3 cellular contexts compared by ENCODE assay signal in genomic region chr7:99580778-99581332, GRCh38.
TF ChIP-seq lines count a peak whose summit lies in the region.

No MANE protein-coding gene starts in this region.

TF ChIP-seq in A549, 52 proteins besides CTCF, POLR2A, EP300 and RAD21:
- TF ChIP-seq ZC3H11A (IDR thresholded peaks at IDR 0.05): peak; percentile 85

TF ChIP-seq in HEK293, 187 proteins besides CTCF, POLR2A, EP300 and RAD21 (continues in another document):
- TF ChIP-seq ZBTB11 (tag by site-specific recombination; conservative IDR thresholded peaks at IDR 0.05; ENCODE audit: low read depth) (peak; percentile 78), ZNF518A (tag by site-specific recombination; conservative IDR thresholded peaks at IDR 0.05; ENCODE audit: low read depth) (peak; percentile 94), ZNF555 (tag by site-specific recombination; conservative IDR thresholded peaks at IDR 0.05) (peak; percentile 81), ZNF654 (tag by site-specific recombination; IDR thresholded peaks at IDR 0.05; ENCODE audit: low read depth) (peak; percentile 56), ZNF202 (tag by site-specific recombination; IDR thresholded peaks at IDR 0.05; ENCODE audit: borderline replicate concordance) (peak; percentile 70; the same call in 1 of the 2 replicates), ZNF529 (tag by site-specific recombination; IDR thresholded peaks at IDR 0.05; ENCODE audit: insufficient replicate concordance) (peak; percentile 64), ZFP3 (tag by site-specific recombination; IDR thresholded peaks at IDR 0.05; ENCODE audit: low read depth) (peak; percentile 36; the same call in 1 of the 2 replicates), ZNF366 (tag by site-specific recombination; conservative IDR thresholded peaks at IDR 0.05) (peak; percentile 92), ZXDB (tag by site-specific recombination; IDR thresholded peaks at IDR 0.05) (peak; percentile 63), ZNF791 (tag by site-specific recombination; IDR thresholded peaks at IDR 0.05) (peak; percentile 66; the same call in 1 of the 2 replicates), ZNF664 (tag by site-specific recombination; IDR thresholded peaks at IDR 0.05) (peak; percentile 71), AEBP2 (tag by site-specific recombination; IDR thresholded peaks at IDR 0.05; ENCODE audit: borderline replicate concordance) (peak; percentile 61; the same call in 1 of the 2 replicates), ZNF404 (tag by site-specific recombination; IDR thresholded peaks at IDR 0.05) (peak; percentile 81), ZNF623 (tag by site-specific recombination; IDR thresholded peaks at IDR 0.05) (peak; percentile 78), ZNF335 (tag by site-specific recombination; conservative IDR thresholded peaks at IDR 0.05) (peak; percentile 72)

TF ChIP-seq in WTC11, 78 proteins besides CTCF, POLR2A, EP300 and RAD21:
- 0 out of 2 replicates have a peak, but pooled peaks have one; percentile 28 for TF ChIP-seq ZNF121 (CRISPR knock-in tag; IDR thresholded peaks at IDR 0.05)
